ENCODE assay signal across 16 cellular contexts in genomic region chr1:150397392-150398032, GRCh38. TPM values are rescaled to one million over a fixed set of nuclear protein-coding genes. Genes with fewer than 3 reads are reported as not detected.
DNase-seq lines count a peak whose midpoint lies in the region; ATAC-seq, FAIRE-seq and TF ChIP-seq lines count a peak whose summit lies in the region.
"Had no signal": no experiment of that assay in that cellular context is flagged by ENCODE, and none has a peak within 500 bp of the region (broad histone marks: within the 10 kb centered on the region; RNA-seq: fewer than 3 reads in every experiment).

No MANE protein-coding gene starts in this region.

- H3K27ac Mint-ChIP-seq in activated CD4-positive, alpha-beta T cell treated with anti-CD3 and anti-CD28 coated beads for 36 hours, result peak overlapping the region; percentile 65
- peak overlapping the region; percentile 65 to 88 for H3K27ac Mint-ChIP-seq in stimulated activated naive CD8-positive, alpha-beta T cell treated with anti-CD3 and anti-CD28 coated beads, Interleukin-15, amount 100 ng/mL, for 72 hours
- no peak overlapping the region for H3K27ac Mint-ChIP-seq in stimulated activated memory B cell treated with anti-CD40 and anti-IgM and Interleukin-4, amounts not matched to agents 10 μg/mL and 1 μg/mL and 100 μg/mL, for 72 hours
- H3K27ac Mint-ChIP-seq: B cell; CD4-positive, alpha-beta T cell had no signal

- H3K4me1 ChIP-seq in K562 (replicated peaks in 1 of 2; ENCODE audit: control insufficient read depth in 2 of 2, insufficient read depth in 2 of 2, low read length in 2 of 2), result no peaks in the 10 kb centered on the region; a peak in 1 of 5 replicates

- in situ Hi-C loops in K562 (cut with MboI), result no loop called here

- H3K4me1 Mint-ChIP-seq in activated CD4-positive, alpha-beta T cell treated with anti-CD3 and anti-CD28 coated beads for 36 hours, result peaks cover 23% of the 10 kb centered on the region
- peaks cover 22% of the 10 kb centered on the region for H3K4me1 Mint-ChIP-seq in stimulated activated naive CD8-positive, alpha-beta T cell treated with anti-CD3 and anti-CD28 coated beads, Interleukin-15, amount 100 ng/mL, for 72 hours
- H3K4me1 Mint-ChIP-seq in stimulated activated memory B cell treated with anti-CD40 and anti-IgM and Interleukin-4, amounts not matched to agents 10 μg/mL and 1 μg/mL and 100 μg/mL, for 72 hours, result peaks cover 35% of the 10 kb centered on the region

- H3K27me3 Mint-ChIP-seq in activated CD4-positive, alpha-beta T cell treated with anti-CD3 and anti-CD28 coated beads for 36 hours, result no peaks in the 10 kb centered on the region
- no peaks in the 10 kb centered on the region for H3K27me3 Mint-ChIP-seq in stimulated activated naive CD8-positive, alpha-beta T cell treated with anti-CD3 and anti-CD28 coated beads, Interleukin-15, amount 100 ng/mL, for 72 hours
- no peaks in the 10 kb centered on the region for H3K27me3 Mint-ChIP-seq in stimulated activated memory B cell treated with anti-CD40 and anti-IgM and Interleukin-4, amounts not matched to agents 10 μg/mL and 1 μg/mL and 100 μg/mL, for 72 hours
- H3K27me3 Mint-ChIP-seq: B cell; CD4-positive, alpha-beta T cell had no signal

- no peaks in the 10 kb centered on the region for H3K9me3 ChIP-seq in K562 (replicated peaks; ENCODE audit: control insufficient read depth, insufficient read depth, low read depth, low read length)

- no peak overlapping the region for H3K4me3 ChIP-seq in K562
- H3K4me3 ChIP-seq: GM12878, GM23248 had no signal

- no peak for TF ChIP-seq RAD21 in K562 (CRISPR knock-in tag; conservative IDR thresholded peaks at IDR 0.05 in 1 of 2, IDR thresholded peaks at IDR 0.05 in 1 of 2)

- no peak for TF ChIP-seq EP300 in K562 (IDR thresholded peaks at IDR 0.05; ENCODE audit: low read length)

- H3K27ac ChIP-seq in K562 (ENCODE audit: extremely low read depth, low read depth, low read length), result no peak overlapping the region
- H3K27ac ChIP-seq: GM23248 had no signal

- WGBS in K562 (ENCODE audit: insufficient coverage, low coverage, missing lambda C conversion rate), result 95% methylated on average over 6 of the region's 6 CpGs

- no peak for FAIRE-seq in K562 (lab: Jason Lieb, UNC)
- FAIRE-seq: GM12878, GM18507, H54 had no signal

- peaks cover 77% of the 10 kb centered on the region for H3K79me2 ChIP-seq in K562 (ENCODE audit: control insufficient read depth, insufficient read depth, low read length)

- H3K4me3 Mint-ChIP-seq in activated CD4-positive, alpha-beta T cell treated with anti-CD3 and anti-CD28 coated beads for 36 hours, result no peak overlapping the region
- H3K4me3 Mint-ChIP-seq in stimulated activated naive CD8-positive, alpha-beta T cell treated with anti-CD3 and anti-CD28 coated beads, Interleukin-15, amount 100 ng/mL, for 72 hours, result no peak overlapping the region
- no peak overlapping the region for H3K4me3 Mint-ChIP-seq in stimulated activated memory B cell treated with anti-CD40 and anti-IgM and Interleukin-4, amounts not matched to agents 10 μg/mL and 1 μg/mL and 100 μg/mL, for 72 hours
- H3K4me3 Mint-ChIP-seq: B cell; CD4-positive, alpha-beta T cell had no signal

- H3K36me3 ChIP-seq in K562 (ENCODE audit: control insufficient read depth, insufficient read depth, low read length), result peaks cover 3% of the 10 kb centered on the region; the same call in 2 of the 3 replicates

- CTCF ChIA-PET in activated CD4-positive, alpha-beta T cell treated with anti-CD3 and anti-CD28 coated beads for 36 hours (lab: Charles Lee), result no interaction called here
- CTCF ChIA-PET in K562 (lab: Yijun Ruan, JAX; ENCODE audit: low intra/inter-chr PET ratio), result no interaction called here

- peaks cover 11% of the 10 kb centered on the region for H3K9me3 Mint-ChIP-seq in activated CD4-positive, alpha-beta T cell treated with anti-CD3 and anti-CD28 coated beads for 36 hours (ENCODE audit: low read depth)
- peaks cover 4 to 8% of the 10 kb centered on the region in 2 donors for H3K9me3 Mint-ChIP-seq in stimulated activated naive CD8-positive, alpha-beta T cell treated with anti-CD3 and anti-CD28 coated beads, Interleukin-15, amount 100 ng/mL, for 72 hours
- H3K9me3 Mint-ChIP-seq in stimulated activated memory B cell treated with anti-CD40 and anti-IgM and Interleukin-4, amounts not matched to agents 10 μg/mL and 1 μg/mL and 100 μg/mL, for 72 hours, result peaks cover 4% of the 10 kb centered on the region

- TF ChIP-seq CTCF in K562 (IDR thresholded peaks at IDR 0.05 in 2 of 3, conservative IDR thresholded peaks at IDR 0.05 in 1 of 3; ENCODE audit: insufficient read depth in 2 of 3, low read depth in 1 of 3, low read length in 3 of 3), result no peak

- ATAC-seq in activated CD4-positive, alpha-beta T cell treated with anti-CD3 and anti-CD28 coated beads for 36 hours, result no peak
- no peak for ATAC-seq in stimulated activated naive CD8-positive, alpha-beta T cell treated with anti-CD3 and anti-CD28 coated beads, Interleukin-15, amount 100 ng/mL, for 72 hours
- ATAC-seq in stimulated activated naive CD8-positive, alpha-beta T cell treated with anti-CD3 and anti-CD28 coated beads, Interleukin-15, Interleukin-2, amounts not matched to agents 100 U/mL and 50 U/mL, for 24 hours, result no peak
- no peak for ATAC-seq in K562
- ATAC-seq in stimulated activated memory B cell treated with anti-CD40 and anti-IgM and Interleukin-4, amounts not matched to agents 10 μg/mL and 1 μg/mL and 100 μg/mL, for 72 hours, result no peak
- ATAC-seq: GM12878 had no signal

- H3K4me2 ChIP-seq in K562 (ENCODE audit: insufficient read depth, low read length), result no peak overlapping the region

- intact Hi-C loops in activated CD4-positive, alpha-beta T cell treated with anti-CD3 and anti-CD28 coated beads for 36 hours (cut with DNase I, micrococcal nuclease), result no loop called here
- intact Hi-C loops in K562 (cut with micrococcal nuclease), result no loop called here

- no peak for TF ChIP-seq POLR2A in K562 (conservative IDR thresholded peaks at IDR 0.05)

- no peaks in the 10 kb centered on the region for H3K27me3 ChIP-seq in K562 (ENCODE audit: control insufficient read depth in 2 of 2, insufficient read depth in 2 of 2, low read length in 2 of 2)

- 0 out of 2 replicates have a peak, but pooled peaks cover 3% of the 10 kb centered on the region for H4K20me1 ChIP-seq in K562 (replicated peaks; ENCODE audit: control insufficient read depth, insufficient read depth, low read length)

- POLR2A ChIA-PET in activated CD4-positive, alpha-beta T cell treated with anti-CD3 and anti-CD28 coated beads for 36 hours (lab: Charles Lee), result no interaction called here
- POLR2A ChIA-PET in K562 (lab: Yijun Ruan, JAX), result interaction anchor here (1.1 kb wide), 1 partner anchor 12 kb away, joined by 3 read pairs; no protein-coding TSS in a partner anchor

- no peaks in the 10 kb centered on the region for H3K9me1 ChIP-seq in K562 (ENCODE audit: control insufficient read depth, insufficient read depth, low read length)

- no TSS peak for BruUV-seq in K562 (replicated peaks; lab: Mats Ljungman, UMichigan)

- H3K36me3 Mint-ChIP-seq in activated CD4-positive, alpha-beta T cell treated with anti-CD3 and anti-CD28 coated beads for 36 hours (ENCODE audit: low read depth), result peaks cover 30% of the 10 kb centered on the region
- H3K36me3 Mint-ChIP-seq in stimulated activated memory B cell treated with anti-CD40 and anti-IgM and Interleukin-4, amounts not matched to agents 10 μg/mL and 1 μg/mL and 100 μg/mL, for 72 hours, result peaks cover 44% of the 10 kb centered on the region

- no peak for DNase-seq in activated CD4-positive, alpha-beta T cell treated with anti-CD3 and anti-CD28 coated beads for 36 hours
- no peak for DNase-seq in activated CD4-positive, alpha-beta T cell treated with anti-CD3 and anti-CD28 coated beads, Interleukin-2, amount 50 U/mL, for 1 hour
- DNase-seq in stimulated activated naive CD8-positive, alpha-beta T cell treated with anti-CD3 and anti-CD28 coated beads, Interleukin-15, amount 100 ng/mL, for 72 hours, result no peak
- no peak for DNase-seq in stimulated activated naive CD8-positive, alpha-beta T cell treated with anti-CD3 and anti-CD28 coated beads, Interleukin-15, Interleukin-2, amounts not matched to agents 100 U/mL and 50 U/mL, for 24 hours
- DNase-seq in K562 (ENCODE audit: extremely low read depth in 1 of 4, low spot score in 3 of 4) (no peak), HCEC 1CT (no peak)
- DNase-seq: 8988T; C1 segment of cervical spinal cord; CD4-positive, alpha-beta T cell; DMS79; GM23248 had no signal

- no peak overlapping the region for H3K9ac ChIP-seq in K562 (ENCODE audit: insufficient read depth in 1 of 2, low read depth in 2 of 2, low read length in 2 of 2)
- H3K9ac ChIP-seq: GM23248 had no signal

- no peak overlapping the region for H2AFZ ChIP-seq in K562 (ENCODE audit: low read depth, low read length)
- H2AFZ ChIP-seq: GM23248 had no signal

TF ChIP-seq in K562, 482 proteins besides CTCF, POLR2A, EP300 and RAD21 (continues in another document):
- TF ChIP-seq ZNF644 (tag; IDR thresholded peaks at IDR 0.05; ENCODE audit: low read depth), result no peak

RNA-seq across cellular contexts. Expression of gene RPRD2, which starts 33.6 kb away (rescaled TPM):
- 10 to 100 TPM; 24.4 to 32.2 TPM for total RNA-seq in activated CD4-positive, alpha-beta T cell treated with anti-CD3 and anti-CD28 coated beads for 36 hours
- 21.2 and 49.5 TPM in 2 replicates for total RNA-seq in K562 (2011; cell fraction: chromatin; rRNA removed; ENCODE audit: low replicate concordance)
- 12.0 and 13.0 TPM in 2 replicates for total RNA-seq in K562 (2011; cell fraction: nucleolus; rRNA removed)
- total RNA-seq in K562 (2011; cell fraction: nucleoplasm; rRNA removed), result 21.8 and 22.7 TPM in 2 replicates
- total RNA-seq in K562 (2014; rRNA removed) (4.4 and 5.2 TPM in 2 replicates), K562 (2014; rRNA removed; fragmentation: Illumina TruSeq; extraction: Trizol) (7.7 and 8.9 TPM in 2 replicates), K562 (2015; rRNA removed; fragmentation: Illumina TruSeq; extraction: Trizol) (8.6 and 8.7 TPM in 2 replicates), K562 (2021) (19.8 and 21.6 TPM in 2 replicates)
- polyA plus RNA-seq in K562 (2011; rRNA removed) (6.1 and 11.4 TPM in 2 replicates), K562 (2014; fragmentation: Illumina TruSeq; extraction: Trizol) (18.3 and 21.3 TPM in 2 replicates), K562 (2014; fragmentation: Nextera tagmentation; extraction: Ambion mirVana) (1 to 10 TPM; 1.5 to 4.4 TPM), K562 (2014; rRNA removed) (6.7 and 7.9 TPM in 2 replicates)
- 5.5 and 7.2 TPM in 2 replicates for polyA plus RNA-seq in K562 (2011; cell fraction: cytosol; rRNA removed)
- polyA plus RNA-seq in K562 (2011; cell fraction: nucleus; rRNA removed), result 11.6 and 12.5 TPM in 2 replicates
- polyA plus RNA-seq in K562 (2012), result 11.7 and 12.8 TPM in 2 replicates
- polyA minus RNA-seq in K562 (2011; rRNA and poly(A)+ RNA removed), result 9.5 and 14.1 TPM in 2 replicates
- polyA minus RNA-seq in K562 (2011; cell fraction: cytosol; rRNA and poly(A)+ RNA removed), result 10.0 and 10.3 TPM in 2 replicates
- polyA minus RNA-seq in K562 (2011; cell fraction: nucleus; rRNA and poly(A)+ RNA removed), result 9.8 and 18.9 TPM in 2 replicates
